In the genomic region with DNA sequence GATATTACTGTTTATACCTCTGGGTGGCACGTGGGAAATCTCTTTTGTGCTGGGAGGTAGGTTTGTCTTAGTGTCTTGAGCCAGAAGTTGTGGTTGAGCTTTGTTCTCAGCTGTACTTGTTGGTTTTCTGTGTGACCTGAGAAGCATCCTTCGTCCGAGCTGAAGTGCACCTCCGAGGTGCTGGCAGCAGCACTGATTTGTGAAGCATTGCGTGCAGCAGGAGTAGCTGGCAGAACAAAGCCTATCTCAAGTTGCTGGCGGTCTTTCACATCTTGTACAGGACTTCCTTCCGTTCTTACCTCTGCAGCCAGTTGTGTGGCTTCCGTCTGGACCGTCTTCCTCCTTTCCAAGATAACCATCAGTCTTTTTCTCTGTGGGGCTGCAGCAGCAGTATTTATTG, we compare ENCODE assay signal across 8 cellular contexts. TPM values are rescaled to one million over a fixed set of nuclear protein-coding genes. Genes with fewer than 3 reads are reported as not detected.
DNase-seq lines count a peak whose midpoint lies in the region; ATAC-seq and TF ChIP-seq lines count a peak whose summit lies in the region.

No MANE protein-coding gene starts in this region.

- peak overlapping the region; percentile 92 to 95 (median 93) for H3K4me3 Mint-ChIP-seq in CD4-positive, CD25-positive, alpha-beta regulatory T cell
- H3K4me3 Mint-ChIP-seq in activated T-cell treated with anti-CD3 and anti-CD28 coated beads, Interleukin-2, amount 50 U/mL, for 4 hours = peak overlapping the region; percentile 91

- H3K9me3 Mint-ChIP-seq in CD4-positive, CD25-positive, alpha-beta regulatory T cell = peaks cover 0 to 1% (median 0%) of the 10 kb centered on the region in 7 donors
- H3K9me3 Mint-ChIP-seq in activated T-cell treated with anti-CD3 and anti-CD28 coated beads, Interleukin-2, amount 50 U/mL, for 4 hours = no peaks in the 10 kb centered on the region

- no peak for TF ChIP-seq CTCF in thoracic aorta (IDR thresholded peaks at IDR 0.05)

- peaks cover 85% of the 10 kb centered on the region for H3K4me1 ChIP-seq in CD4-positive, CD25-positive, alpha-beta regulatory T cell (ENCODE audit: control insufficient read depth, insufficient read depth, low read length, poor library complexity, severe bottlenecking)
- H3K4me1 ChIP-seq in thoracic aorta (ENCODE audit: control insufficient read depth in 1 of 2, low read depth in 2 of 2) = peaks cover 60 to 82% of the 10 kb centered on the region in 2 donors

- DNase-seq in CD4-positive, CD25-positive, alpha-beta regulatory T cell = peak; percentile 55 to 94 (median 77)
- peak; percentile 92 for DNase-seq in Jurkat, Clone E6-1 (ENCODE audit: low read depth, low spot score)
- DNase-seq in activated T-cell treated with anti-CD3 and anti-CD28 coated beads, Interleukin-2, amount 50 U/mL, for 4 hours = peak; percentile 28
- DNase-seq in islet precursor cell = peak; percentile 61
- DNase-seq in thoracic aorta (ENCODE audit: low spot score) = no peak
- DNase-seq in NCI-H748 treated with DMSO at 0.1 percent for 48 hours (lab: John Stamatoyannopoulos, UW) = no peak
- DNase-seq in NCI-H1417 treated with DMSO at 0.1 percent for 48 hours (lab: John Stamatoyannopoulos, UW) = no peak

- peak overlapping the region; percentile 88 for H3K27ac ChIP-seq in CD4-positive, CD25-positive, alpha-beta regulatory T cell (ENCODE audit: insufficient read depth, low read length, poor library complexity, severe bottlenecking)
- peak overlapping the region; percentile 95 to 97 for H3K27ac ChIP-seq in thoracic aorta

- peaks cover 5% of the 10 kb centered on the region for H3K36me3 ChIP-seq in CD4-positive, CD25-positive, alpha-beta regulatory T cell (ENCODE audit: control insufficient read depth, insufficient read depth, low read length)
- H3K36me3 ChIP-seq in thoracic aorta = no peaks in the 10 kb centered on the region

- H3K4me3 ChIP-seq in CD4-positive, CD25-positive, alpha-beta regulatory T cell (ENCODE audit: low read depth, low read length) = peak overlapping the region; percentile 69
- H3K4me3 ChIP-seq in Jurkat, Clone E6-1 (ENCODE audit: low read length) = peak overlapping the region; percentile 3
- H3K4me3 ChIP-seq in thoracic aorta = peak overlapping the region; percentile 94

- H3K27me3 Mint-ChIP-seq in CD4-positive, CD25-positive, alpha-beta regulatory T cell = no peaks in the 10 kb centered on the region
- H3K27me3 Mint-ChIP-seq in activated T-cell treated with anti-CD3 and anti-CD28 coated beads, Interleukin-2, amount 50 U/mL, for 4 hours (ENCODE audit: low read depth) = no peaks in the 10 kb centered on the region

- H3K4me1 Mint-ChIP-seq in CD4-positive, CD25-positive, alpha-beta regulatory T cell = peaks cover 31 to 84% (median 63%) of the 10 kb centered on the region in 4 donors
- peaks cover 78% of the 10 kb centered on the region for H3K4me1 Mint-ChIP-seq in activated T-cell treated with anti-CD3 and anti-CD28 coated beads, Interleukin-2, amount 50 U/mL, for 4 hours (ENCODE audit: low read depth)

- H3K36me3 Mint-ChIP-seq in CD4-positive, CD25-positive, alpha-beta regulatory T cell = peaks cover 9% of the 10 kb centered on the region
- peaks cover 3% of the 10 kb centered on the region for H3K36me3 Mint-ChIP-seq in activated T-cell treated with anti-CD3 and anti-CD28 coated beads, Interleukin-2, amount 50 U/mL, for 4 hours (ENCODE audit: insufficient read depth)

- H3K9me3 ChIP-seq in CD4-positive, CD25-positive, alpha-beta regulatory T cell (ENCODE audit: control insufficient read depth in 2 of 2, low read length in 2 of 2) = no peaks in the 10 kb centered on the region
- H3K9me3 ChIP-seq in thoracic aorta = no peaks in the 10 kb centered on the region

- no peaks in the 10 kb centered on the region for H3K27me3 ChIP-seq in CD4-positive, CD25-positive, alpha-beta regulatory T cell (ENCODE audit: control insufficient read depth, insufficient read depth, low read length)
- H3K27me3 ChIP-seq in thoracic aorta (replicated peaks; ENCODE audit: insufficient read depth) = no peaks in the 10 kb centered on the region

- peak; percentile 63 for ATAC-seq in CD4-positive, CD25-positive, alpha-beta regulatory T cell (ENCODE audit: low read depth in 2 of 2)
- no peak for ATAC-seq in activated T-cell treated with anti-CD3 and anti-CD28 coated beads, Interleukin-2, amount 50 U/mL, for 4 hours
- no peak for ATAC-seq in thoracic aorta (ENCODE audit: insufficient number of reproducible peaks, low FRiP score, low read depth)
- no peak for ATAC-seq in GM18520 (IDR thresholded peaks at IDR 0.05; ENCODE audit: unreplicated experiment)

- peak overlapping the region; percentile 48 to 97 (median 93) for H3K27ac Mint-ChIP-seq in CD4-positive, CD25-positive, alpha-beta regulatory T cell

RNA-seq across cellular contexts. Expression of a gene that starts 4.3 kb away (rescaled TPM):
- 239 TPM for total RNA-seq in CD4-positive, CD25-positive, alpha-beta regulatory T cell
- 10 to 100 TPM in 1 of 4 donors, 1 to 10 TPM in 3; 8.1 to 10.3 (median 9.5) TPM for polyA plus RNA-seq in CD4-positive, CD25-positive, alpha-beta regulatory T cell
- polyA plus RNA-seq in Jurkat, Clone E6-1 (2012; ENCODE audit: insufficient read depth, insufficient read length) = 68.8 TPM
- 100 to 1,000 TPM in 1 of 3 donors, 10 to 100 TPM in 2; 89.7 to 102 (median 92.2) TPM for total RNA-seq in activated T-cell treated with anti-CD3 and anti-CD28 coated beads, Interleukin-2, amount 50 U/mL, for 4 hours
- 100 to 1,000 TPM; 162 to 198 TPM for total RNA-seq in thoracic aorta

Comparison
In these comparisons a context has a peak if more than half of its experiments do, and no peak if none do; other contexts are left out.
1. ATAC-seq: peak in CD4-positive, CD25-positive, alpha-beta regulatory T cell (2 of 2); none in activated T-cell treated with anti-CD3 and anti-CD28 coated beads, Interleukin-2, amount 50 U/mL, for 4 hours (0 of 2), thoracic aorta (single experiment) and GM18520 (single experiment).
2. DNase-seq: peak in CD4-positive, CD25-positive, alpha-beta regulatory T cell (3 of 3), Jurkat, Clone E6-1 (single experiment), activated T-cell treated with anti-CD3 and anti-CD28 coated beads, Interleukin-2, amount 50 U/mL, for 4 hours (single experiment) and islet precursor cell (single experiment); none in thoracic aorta (single experiment), NCI-H748 treated with DMSO at 0.1 percent for 48 hours (single experiment) and NCI-H1417 treated with DMSO at 0.1 percent for 48 hours (single experiment).
3. H3K4me3 ChIP-seq: peak in every context shown above with its lines; median percentile 94 in thoracic aorta; 69 in CD4-positive, CD25-positive, alpha-beta regulatory T cell; 3 in Jurkat, Clone E6-1.